19 cellular contexts compared by ENCODE assay signal in the genomic region with DNA sequence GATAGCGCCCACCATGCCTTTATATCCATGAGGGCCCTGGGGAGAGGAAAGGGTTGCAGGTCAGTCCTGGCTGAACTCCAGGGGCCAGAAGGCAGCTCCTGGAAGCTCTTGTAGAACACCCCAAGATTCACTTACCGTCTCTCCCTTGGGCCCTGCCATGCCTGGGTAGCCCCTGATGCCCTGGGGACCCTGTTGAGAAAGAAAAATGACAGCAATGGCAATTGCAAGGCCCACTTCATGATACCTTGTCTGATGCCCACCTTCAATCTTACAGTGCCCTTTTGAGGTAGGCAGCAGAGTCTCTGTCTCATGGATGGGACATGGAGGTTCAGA.
"Had no signal": no experiment of that assay in that cellular context is flagged by ENCODE, and none has a peak within 500 bp of the region (broad histone marks: within the 10 kb centered on the region; RNA-seq: fewer than 3 reads in every experiment).

No MANE protein-coding gene starts in this region.

- H3K27me3 ChIP-seq: right lobe of liver, spleen, stomach, tibial artery, upper lobe of right lung, vagina had no signal

- H3K36me3 Mint-ChIP-seq: natural killer cell had no signal

- H3K36me3 ChIP-seq: heart left ventricle, right lobe of liver, spleen, stomach, tibial artery, upper lobe of right lung, vagina had no signal

- H3K4me3 Mint-ChIP-seq: natural killer cell, neural crest cell had no signal

- H3K4me1 ChIP-seq: right lobe of liver had no signal

- H3K4me3 ChIP-seq: coronary artery, heart left ventricle, psoas muscle, right lobe of liver, spleen, stomach, tibial artery, upper lobe of right lung, vagina had no signal

- H3K9me3 Mint-ChIP-seq: natural killer cell, neural crest cell had no signal

- H3K27ac ChIP-seq: coronary artery, heart left ventricle, psoas muscle, right lobe of liver, spleen, stomach, tibial artery, upper lobe of right lung, vagina had no signal

- H3K9me3 ChIP-seq: heart left ventricle, psoas muscle, right lobe of liver, spleen, stomach, tibial artery, upper lobe of right lung, vagina had no signal

- DNase-seq: effector CD8-positive, alpha-beta T cell; foreskin melanocyte; heart left ventricle; mammary epithelial cell; natural killer cell; psoas muscle; right lobe of liver; spleen; stimulated activated CD4-positive, alpha-beta T cell treated with anti-CD3 and anti-CD28 coated beads, Interleukin-15, amount 100 ng/mL, for 24 hours; stimulated activated CD4-positive, alpha-beta T cell treated with anti-CD3 and anti-CD28 coated beads, Interleukin-1b, Interleukin-23, amount 100 ng/mL, for 48 hours; stimulated activated CD4-positive, alpha-beta T cell treated with anti-CD3 and anti-CD28 coated beads, Interleukin-4, amount 100 ng/mL, for 24 hours; stimulated activated naive CD4-positive, alpha-beta T cell; stomach; tibial artery; upper lobe of right lung had no signal

- H3K27ac Mint-ChIP-seq: natural killer cell had no signal

- ATAC-seq: heart left ventricle, left lobe of liver, natural killer cell, psoas muscle, right lobe of liver, upper lobe of right lung had no signal
